14 cellular contexts compared by ENCODE assay signal in the genomic region with DNA sequence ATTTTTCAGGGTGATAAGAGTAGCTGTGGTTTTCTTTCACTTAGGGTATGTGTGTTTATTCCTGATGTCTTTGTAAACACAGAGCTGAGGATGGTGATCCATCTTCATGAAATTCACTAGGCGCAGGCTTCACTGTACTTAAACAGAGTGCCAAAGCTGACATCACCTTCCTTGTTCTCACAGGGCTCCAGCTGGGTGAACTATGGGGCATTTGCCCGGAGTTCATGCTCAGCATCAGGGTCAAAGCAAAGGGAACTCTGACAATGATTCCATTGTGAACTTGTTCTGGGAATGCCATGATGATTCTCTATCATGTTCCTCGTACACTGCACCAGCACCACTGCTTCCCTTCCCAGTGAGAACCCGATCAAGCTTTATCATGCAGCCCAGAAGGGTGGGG.
A peak's percentile ranks its signal among the peaks of the same experiment; 100 is the strongest.
DNase-seq lines count a peak whose midpoint lies in the region; ATAC-seq, FAIRE-seq and TF ChIP-seq lines count a peak whose summit lies in the region.
"Had no signal": no experiment of that assay in that cellular context is flagged by ENCODE, and none has a peak within 500 bp of the region (broad histone marks: within the 10 kb centered on the region; RNA-seq: fewer than 3 reads in every experiment).

No MANE protein-coding gene starts in this region.

- H3K27ac ChIP-seq in GM12878 (ENCODE audit: control insufficient read depth, insufficient read depth) (no peak overlapping the region), lower lobe of right lung (no peak overlapping the region)
- H3K27ac ChIP-seq: C4-2B, uterus had no signal

- no peaks in the 10 kb centered on the region for H3K79me2 ChIP-seq in GM12878 (ENCODE audit: control insufficient read depth, insufficient read depth, low read length)

- POLR2A ChIA-PET in GM12878 (lab: Charles Lee): no interaction called here

- CTCF ChIA-PET in GM12878 (lab: Yijun Ruan, JAX): no interaction called here

- in situ Hi-C loops in GM12878 (cut with MboI): no loop called here

- no peak for ATAC-seq in GM12878
- ATAC-seq in lower lobe of right lung: no peak
- no peak for ATAC-seq in GM18858 (IDR thresholded peaks at IDR 0.05; ENCODE audit: unreplicated experiment)
- ATAC-seq: activated CD4-positive, CD25-positive, alpha-beta regulatory T cell treated with anti-CD3 and anti-CD28 coated beads, Interleukin-2, amount 50 U/mL, for 24 hours had no signal

- SMC1A ChIA-PET in GM12878 (lab: Charles Lee; ENCODE audit: uncharacterized antibody, unreplicated experiment): interaction anchor here (0.5 to 3.4 kb wide), 4 partner anchors 9 to 118 kb away, joined by 3 to 12 read pairs (median 5); no protein-coding TSS in a partner anchor

- TF ChIP-seq EP300 in GM12878 (IDR thresholded peaks at IDR 0.05; ENCODE audit: borderline replicate concordance in 1 of 2, control insufficient read depth in 1 of 2, low read depth in 2 of 2, low read length in 2 of 2): no peak

- no peak overlapping the region for H3K9ac ChIP-seq in GM12878 (ENCODE audit: control insufficient read depth, insufficient read depth, low read length)

- 0 out of 2 replicates have a peak, but pooled peaks cover 2% of the 10 kb centered on the region for H3K4me1 ChIP-seq in GM12878 (ENCODE audit: control insufficient read depth, insufficient read depth, low read length)
- H3K4me1 ChIP-seq in lower lobe of right lung: no peaks in the 10 kb centered on the region
- H3K4me1 ChIP-seq: uterus had no signal

- no peak for FAIRE-seq in GM12878 (lab: Jason Lieb, UNC)
- FAIRE-seq: HTR-8/SVneo had no signal

- H2AFZ ChIP-seq in GM12878 (ENCODE audit: control insufficient read depth, low read depth, low read length): peak overlapping the region; percentile 62

- no peak for TF ChIP-seq POLR2A in GM12878 (IDR thresholded peaks at IDR 0.05; ENCODE audit: low read depth, low read length)

- TF ChIP-seq RAD21 in GM12878 (IDR thresholded peaks at IDR 0.05; ENCODE audit: insufficient read depth, low read depth, low read length): no peak

- H3K27me3 ChIP-seq in GM12878 (replicated peaks in 1 of 2; ENCODE audit: control insufficient read depth in 2 of 2, insufficient read depth in 2 of 2, low read length in 1 of 2): no peaks in the 10 kb centered on the region
- no peaks in the 10 kb centered on the region for H3K27me3 ChIP-seq in lower lobe of right lung (ENCODE audit: low read depth)
- H3K27me3 ChIP-seq: uterus had no signal

- peak; percentile 17 for DNase-seq in HT1080 (ENCODE audit: low read depth)
- DNase-seq in GM12878 (ENCODE audit: low read depth, low spot score): no peak
- peak; percentile 64 for DNase-seq in islet precursor cell
- peak; percentile 61 for DNase-seq in retina
- DNase-seq in NCI-H510A (lab: John Stamatoyannopoulos, UW): no peak
- no peak for DNase-seq in NCI-H1048 (lab: John Stamatoyannopoulos, UW)
- DNase-seq in lower lobe of right lung: no peak
- DNase-seq: DMS79; stimulated activated CD4-positive, alpha-beta T cell treated with anti-CD3 and anti-CD28 coated beads, Interleukin-2, amount 100 ng/mL, for 48 hours; uterus had no signal

- RAD21 ChIA-PET in GM12878 (lab: Charles Lee; ENCODE audit: unreplicated experiment): interaction anchor here (1.4 kb wide), 1 partner anchor 140 kb away, joined by 3 read pairs; no protein-coding TSS in a partner anchor

- H3K4me2 ChIP-seq in GM12878 (ENCODE audit: control insufficient read depth, insufficient read depth): peak overlapping the region; percentile 21; the same call in 1 of the 2 replicates

- H4K20me1 ChIP-seq in GM12878 (ENCODE audit: control insufficient read depth, insufficient read depth): no peaks in the 10 kb centered on the region

- H3K9me3 ChIP-seq in GM12878 (replicated peaks; ENCODE audit: control insufficient read depth, insufficient read depth, low read length) (no peaks in the 10 kb centered on the region; the same call in 2 of the 3 replicates), lower lobe of right lung (no peaks in the 10 kb centered on the region)
- H3K9me3 ChIP-seq: uterus had no signal

- intact Hi-C loops in GM12878 (cut with micrococcal nuclease; ENCODE audit: unreplicated experiment): no loop called here
- intact Hi-C loops in lower lobe of right lung (cut with DNase I): no loop called here

- no peak overlapping the region for H3K4me3 ChIP-seq in GM12878
- no peak overlapping the region for H3K4me3 ChIP-seq in lower lobe of right lung
- H3K4me3 ChIP-seq: uterus had no signal

- H3K36me3 ChIP-seq in GM12878 (ENCODE audit: control insufficient read depth in 2 of 2, insufficient read depth in 2 of 2, low read length in 1 of 2) (no peaks in the 10 kb centered on the region), lower lobe of right lung (no peaks in the 10 kb centered on the region)
- H3K36me3 ChIP-seq: uterus had no signal

- WGBS in GM12878 (ENCODE audit: insufficient coverage, insufficient replicate concordance, low lambda C conversion rate, missing lambda C conversion rate): 54% methylated on average over 4 of the region's 4 CpGs

- TF ChIP-seq CTCF in GM12878 (IDR thresholded peaks at IDR 0.05 in 2 of 3, conservative IDR thresholded peaks at IDR 0.05 in 1 of 3; ENCODE audit: control insufficient read depth in 2 of 3, extremely low read depth in 1 of 3, insufficient read depth in 1 of 3, low read depth in 3 of 3, low read length in 3 of 3) (no peak), lower lobe of right lung (IDR thresholded peaks at IDR 0.05) (no peak)

- no TSS peak for BruUV-seq in GM12878 (replicated peaks; lab: Mats Ljungman, UMichigan)

TF ChIP-seq in GM12878, 131 proteins besides CTCF, POLR2A, EP300 and RAD21 (continues in another document):
- no peak for TF ChIP-seq MTA2 (IDR thresholded peaks at IDR 0.05; ENCODE audit: low read depth)
- TF ChIP-seq, protein P1, sequence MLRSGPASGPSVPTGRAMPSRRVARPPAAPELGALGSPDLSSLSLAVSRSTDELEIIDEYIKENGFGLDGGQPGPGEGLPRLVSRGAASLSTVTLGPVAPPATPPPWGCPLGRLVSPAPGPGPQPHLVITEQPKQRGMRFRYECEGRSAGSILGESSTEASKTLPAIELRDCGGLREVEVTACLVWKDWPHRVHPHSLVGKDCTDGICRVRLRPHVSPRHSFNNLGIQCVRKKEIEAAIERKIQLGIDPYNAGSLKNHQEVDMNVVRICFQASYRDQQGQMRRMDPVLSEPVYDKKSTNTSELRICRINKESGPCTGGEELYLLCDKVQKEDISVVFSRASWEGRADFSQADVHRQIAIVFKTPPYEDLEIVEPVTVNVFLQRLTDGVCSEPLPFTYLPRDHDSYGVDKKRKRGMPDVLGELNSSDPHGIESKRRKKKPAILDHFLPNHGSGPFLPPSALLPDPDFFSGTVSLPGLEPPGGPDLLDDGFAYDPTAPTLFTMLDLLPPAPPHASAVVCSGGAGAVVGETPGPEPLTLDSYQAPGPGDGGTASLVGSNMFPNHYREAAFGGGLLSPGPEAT (IDR thresholded peaks at IDR 0.05; ENCODE audit: low read depth): no peak
- no peak for TF ChIP-seq CEBPB (IDR thresholded peaks at IDR 0.05; ENCODE audit: borderline replicate concordance in 1 of 2, low read depth in 2 of 2, low read length in 2 of 2)
- no peak for TF ChIP-seq NFIC (IDR thresholded peaks at IDR 0.05; ENCODE audit: low read depth, low read length)
- no peak for TF ChIP-seq SRF (IDR thresholded peaks at IDR 0.05; ENCODE audit: low read depth in 2 of 2, low read length in 2 of 2)
- TF ChIP-seq CBX5 (IDR thresholded peaks at IDR 0.05; ENCODE audit: low read depth): no peak
- TF ChIP-seq PRDM15 (CRISPR knock-in tag; IDR thresholded peaks at IDR 0.05): no peak

Comparison
In these comparisons a context has a peak if more than half of its experiments do, and no peak if none do; other contexts are left out.
1. DNase-seq: peak in HT1080 (single experiment), islet precursor cell (single experiment) and retina (single experiment); none in GM12878 (single experiment), NCI-H510A (single experiment), NCI-H1048 (single experiment) and lower lobe of right lung (single experiment).